In the genomic region with DNA sequence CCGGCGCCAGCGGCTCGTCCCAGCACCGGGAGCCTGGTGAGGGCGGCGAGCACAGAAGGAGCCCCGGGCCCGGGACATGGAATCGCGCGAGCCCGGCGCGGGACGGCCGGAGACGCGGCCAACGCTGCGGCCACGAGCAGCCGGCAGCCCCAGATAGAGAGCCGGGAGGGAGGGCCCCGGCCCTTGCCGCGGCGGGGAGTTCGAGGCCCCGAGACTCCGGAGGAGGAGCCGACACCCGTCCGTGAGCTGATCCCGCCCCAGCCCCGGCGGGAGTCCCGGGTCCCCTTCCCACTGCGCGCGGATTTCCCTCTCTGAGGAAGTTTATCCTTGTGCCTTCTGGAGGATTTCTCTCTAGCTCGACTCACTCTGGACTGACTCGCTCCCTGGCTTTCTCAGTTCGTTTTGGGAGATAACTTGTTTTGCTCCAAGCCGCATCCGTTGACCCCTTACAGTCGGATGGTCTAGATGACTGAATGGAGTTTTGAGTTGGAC, we compare ENCODE assay signal across 8 cellular contexts. TPM values are rescaled to one million over a fixed set of nuclear protein-coding genes. Genes with fewer than 3 reads are reported as not detected.
DNase-seq lines count a peak whose midpoint lies in the region; ATAC-seq and TF ChIP-seq lines count a peak whose summit lies in the region.

No MANE protein-coding gene starts in this region.

- TF ChIP-seq POLR2A in esophagus muscularis mucosa (IDR thresholded peaks at IDR 0.05; ENCODE audit: low read depth) (no peak), vagina (IDR thresholded peaks at IDR 0.05) (no peak)

- under 1% methylated on average over 25 of the region's 47 CpGs for WGBS in esophagus muscularis mucosa

- peaks cover 7 to 9% of the 10 kb centered on the region in 2 donors for H3K36me3 Mint-ChIP-seq in CD14-positive monocyte
- H3K36me3 Mint-ChIP-seq in natural killer cell = peaks cover 9% of the 10 kb centered on the region

- H3K27ac ChIP-seq in esophagus muscularis mucosa (replicated peaks in 1 of 4) (peak overlapping the region; percentile 99 to 100 (median 99)), vagina (peak overlapping the region; percentile 98)

- intact Hi-C loops in CD14-positive monocyte (cut with micrococcal nuclease) = no loop called here
- intact Hi-C loops in esophagus muscularis mucosa (cut with DNase I) = no loop called here
- intact Hi-C loops in natural killer cell (cut with micrococcal nuclease) = loop anchor here (5.0 kb wide), 2 partner anchors 131 to 776 kb away; no protein-coding TSS in a partner anchor
- intact Hi-C loops in vagina (cut with DNase I) = loop anchor here (5.0 kb wide), 1 partner anchor 61 kb away; no protein-coding TSS in a partner anchor

- peak; percentile 33 for ATAC-seq in GM19463 (IDR thresholded peaks at IDR 0.05; ENCODE audit: unreplicated experiment)
- peak; percentile 29 to 46 (median 36) for ATAC-seq in natural killer cell

- in situ Hi-C loops in GM13977 (cut with MboI; ENCODE audit: low pct_unique_long_range_greater_than_20kb, low sequenced_read_pairs, unreplicated experiment) = no loop called here

- H3K27ac Mint-ChIP-seq in CD14-positive monocyte = peak overlapping the region in 1 of 7 donors; percentile 50
- H3K27ac Mint-ChIP-seq in natural killer cell = peak overlapping the region; percentile 80 to 84

- H3K4me3 ChIP-seq in esophagus muscularis mucosa (peak overlapping the region; percentile 86 to 99 (median 96)), vagina (peak overlapping the region; percentile 80 to 94)

- H3K9me3 ChIP-seq in esophagus muscularis mucosa (no peaks in the 10 kb centered on the region), vagina (no peaks in the 10 kb centered on the region)

- H3K27me3 Mint-ChIP-seq in CD14-positive monocyte (ENCODE audit: low read depth in 3 of 3) = peaks cover 78 to 91% (median 82%) of the 10 kb centered on the region in 3 donors
- H3K27me3 Mint-ChIP-seq in natural killer cell (ENCODE audit: low read depth in 2 of 2) = peaks cover 33 to 58% of the 10 kb centered on the region in 2 donors

- H3K36me3 ChIP-seq in esophagus muscularis mucosa = no peaks in the 10 kb centered on the region
- no peaks in the 10 kb centered on the region for H3K36me3 ChIP-seq in vagina

- no peaks in the 10 kb centered on the region for H3K27me3 ChIP-seq in esophagus muscularis mucosa
- no peaks in the 10 kb centered on the region for H3K27me3 ChIP-seq in vagina

- TF ChIP-seq CTCF in CD14-positive monocyte (IDR thresholded peaks at IDR 0.05) = no peak
- no peak for TF ChIP-seq CTCF in esophagus muscularis mucosa (IDR thresholded peaks at IDR 0.05)
- TF ChIP-seq CTCF in natural killer cell (IDR thresholded peaks at IDR 0.05) = no peak
- no peak for TF ChIP-seq CTCF in vagina (IDR thresholded peaks at IDR 0.05)
- TF ChIP-seq CTCF in GM13977 (IDR thresholded peaks at IDR 0.05; ENCODE audit: extremely low read depth, insufficient read depth, missing control alignments) = no peak

- H3K9me3 Mint-ChIP-seq in CD14-positive monocyte (peaks cover 3 to 26% (median 18%) of the 10 kb centered on the region in 7 donors), natural killer cell (no peaks in the 10 kb centered on the region)

- H3K4me1 Mint-ChIP-seq in CD14-positive monocyte (peaks cover 19% of the 10 kb centered on the region), natural killer cell (peaks cover 42 to 43% of the 10 kb centered on the region in 2 donors)

- H3K4me1 ChIP-seq in esophagus muscularis mucosa = peaks cover 41 to 74% (median 71%) of the 10 kb centered on the region in 4 donors
- H3K4me1 ChIP-seq in vagina = peaks cover 64% of the 10 kb centered on the region

- no peak for DNase-seq in CD14-positive monocyte (ENCODE audit: low spot score)
- peak; percentile 21 for DNase-seq in HuH-7.5 (ENCODE audit: low spot score)
- DNase-seq in activated CD4-positive, alpha-beta T cell treated with anti-CD3 and anti-CD28 coated beads, Interleukin-2, amount 50 U/mL, for 24 hours (ENCODE audit: low read depth in 1 of 2, low spot score in 1 of 2) = peak; percentile 13 to 15
- no peak for DNase-seq in esophagus muscularis mucosa (ENCODE audit: extremely low spot score)
- no peak for DNase-seq in natural killer cell
- no peak for DNase-seq in vagina (ENCODE audit: extremely low spot score in 2 of 2)
- no peak for DNase-seq in GM13977 (ENCODE audit: low spot score)

- TF ChIP-seq EP300 in esophagus muscularis mucosa (IDR thresholded peaks at IDR 0.05) = no peak

- H3K4me3 Mint-ChIP-seq in CD14-positive monocyte (peak overlapping the region; percentile 89 to 92), natural killer cell (peak overlapping the region; percentile 96)

RNA-seq across cellular contexts. Expression of a gene that starts 0.5 kb away (rescaled TPM):
- polyA plus RNA-seq in CD14-positive monocyte = under 1 TPM; 0.25 to 0.27 TPM
- total RNA-seq in esophagus muscularis mucosa = 100 to 1,000 TPM in 3 of 4 donors, 10 to 100 TPM in 1; 89.1 to 118 (median 106) TPM
- 10 to 100 TPM; 38.4 to 52.3 (median 42.1) TPM for total RNA-seq in natural killer cell
- 106 TPM for total RNA-seq in vagina

RNA-seq across cellular contexts. Expression of a gene that starts 11.6 kb away (rescaled TPM):
- polyA plus RNA-seq in CD14-positive monocyte = not detected
- total RNA-seq in esophagus muscularis mucosa (1 to 10 TPM; 3.7 to 6.3 (median 4.4) TPM), natural killer cell (not detected), vagina (3.7 TPM)

Comparison
In these comparisons a context has a peak if more than half of its experiments do, and no peak if none do; other contexts are left out.
1. DNase-seq: peak in HuH-7.5 (single experiment) and activated CD4-positive, alpha-beta T cell treated with anti-CD3 and anti-CD28 coated beads, Interleukin-2, amount 50 U/mL, for 24 hours (2 of 2); none in CD14-positive monocyte (single experiment), esophagus muscularis mucosa (single experiment), natural killer cell (single experiment), vagina (0 of 2) and GM13977 (single experiment).
2. intact Hi-C loops: an anchor here in natural killer cell (5.0 kb wide) and vagina (5.0 kb wide); none called in CD14-positive monocyte and esophagus muscularis mucosa.